In the genomic region with DNA sequence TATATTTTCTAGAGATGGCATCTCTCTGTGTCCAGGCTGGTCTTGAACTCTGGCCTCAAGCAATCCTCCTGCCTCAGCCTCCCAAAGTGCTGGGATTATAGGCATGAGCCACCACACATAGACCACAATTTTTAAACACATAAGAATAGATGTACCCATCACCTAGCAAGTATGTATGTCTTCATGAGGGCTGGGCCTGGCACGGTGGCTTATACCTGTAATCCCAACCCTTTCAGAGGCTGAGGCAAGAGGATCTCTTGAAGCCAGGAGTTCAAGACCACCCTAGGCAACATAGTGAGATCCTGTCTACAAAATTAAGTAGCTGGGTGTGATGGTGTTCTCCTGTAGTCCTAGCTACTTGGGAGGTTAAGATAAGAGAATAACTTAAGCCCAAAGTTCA, we compare ENCODE assay signal across 15 cellular contexts. TPM values are rescaled to one million over a fixed set of nuclear protein-coding genes. Genes with fewer than 3 reads are reported as not detected.
DNase-seq lines count a peak whose midpoint lies in the region; ATAC-seq and TF ChIP-seq lines count a peak whose summit lies in the region.
"Had no signal": no experiment of that assay in that cellular context is flagged by ENCODE, and none has a peak within 500 bp of the region (broad histone marks: within the 10 kb centered on the region; RNA-seq: fewer than 3 reads in every experiment).

No MANE protein-coding gene starts in this region.

- no peak for DNase-seq in activated naive CD8-positive, alpha-beta T cell treated with anti-CD3 and anti-CD28 coated beads, Interleukin-2, amount 50 U/mL, for 24 hours
- no peak for DNase-seq in mesenchymal stem cell
- DNase-seq in cerebellar cortex (ENCODE audit: low spot score) = no peak
- no peak for DNase-seq in NCI-H526 (lab: John Stamatoyannopoulos, UW)
- DNase-seq in occipital lobe (lab: John Stamatoyannopoulos, UW) = no peak
- DNase-seq: ACHN; BE2C; C1 segment of cervical spinal cord; CD4-positive, CD25-positive, alpha-beta regulatory T cell; CD8-positive, alpha-beta memory T cell; COR-L47; GDM1; H9 had no signal

- no peak overlapping the region for H3K14ac ChIP-seq in mesenchymal stem cell (ENCODE audit: low read length in 2 of 2)

- no peak overlapping the region for H2BK15ac ChIP-seq in mesenchymal stem cell (ENCODE audit: low read depth, poor library complexity, severe bottlenecking)

- H2AFZ ChIP-seq in mesenchymal stem cell (ENCODE audit: low read depth, low read length) = no peak overlapping the region

- no peak overlapping the region for H3K23ac ChIP-seq in mesenchymal stem cell (ENCODE audit: low read length in 2 of 2)

- no peak overlapping the region for H3K4ac ChIP-seq in mesenchymal stem cell (ENCODE audit: low read depth in 1 of 2, low read length in 2 of 2)

- H2AK5ac ChIP-seq in mesenchymal stem cell (ENCODE audit: low read length, severe bottlenecking) = no peak overlapping the region

- peaks cover 3% of the 10 kb centered on the region for H3K4me1 ChIP-seq in mesenchymal stem cell (ENCODE audit: control insufficient read depth, insufficient read depth, low read depth, low read length)
- H3K4me1 ChIP-seq: BE2C had no signal

- no peak overlapping the region for H3K4me2 ChIP-seq in mesenchymal stem cell (ENCODE audit: low read length, poor library complexity, severe bottlenecking)

- no peak overlapping the region for H2BK120ac ChIP-seq in mesenchymal stem cell (ENCODE audit: low read depth, low read length)

- peaks cover 28 to 46% of the 10 kb centered on the region in 2 experiments for H3K36me3 ChIP-seq in mesenchymal stem cell (ENCODE audit: control insufficient read depth in 1 of 2, insufficient read depth in 2 of 2, low read depth in 1 of 2, low read length in 2 of 2)

- H3K4me3 ChIP-seq in mesenchymal stem cell (ENCODE audit: insufficient read depth in 1 of 2, low read depth in 1 of 2, low read length in 2 of 2) = no peak overlapping the region

- H2BK5ac ChIP-seq in mesenchymal stem cell (ENCODE audit: low read depth, low read length, poor library complexity, severe bottlenecking) = no peak overlapping the region

- H3K27me3 Mint-ChIP-seq in activated naive CD8-positive, alpha-beta T cell = no peaks in the 10 kb centered on the region
- H3K27me3 Mint-ChIP-seq in activated naive CD8-positive, alpha-beta T cell treated with anti-CD3 and anti-CD28 coated beads, Interleukin-2, amount 50 U/mL, for 24 hours = no peaks in the 10 kb centered on the region
- H3K27me3 Mint-ChIP-seq: CD4-positive, CD25-positive, alpha-beta regulatory T cell; CD8-positive, alpha-beta memory T cell had no signal

- no peak for ATAC-seq in activated naive CD8-positive, alpha-beta T cell treated with anti-CD3 and anti-CD28 coated beads, Interleukin-2, amount 50 U/mL, for 24 hours

- WGBS in mesenchymal stem cell = 100% methylated on average over 1 of the region's 1 CpG

- H3K27me3 ChIP-seq in mesenchymal stem cell (ENCODE audit: control insufficient read depth in 1 of 2, insufficient read depth in 1 of 2, low read length in 2 of 2) = no peaks in the 10 kb centered on the region
- H3K27me3 ChIP-seq: BE2C had no signal

- H2BK12ac ChIP-seq in mesenchymal stem cell (ENCODE audit: low read length in 2 of 2) = no peak overlapping the region

- no peaks in the 10 kb centered on the region for H3K9me3 ChIP-seq in mesenchymal stem cell (ENCODE audit: control insufficient read depth, low read length)
- H3K9me3 ChIP-seq: BE2C had no signal

- H4K91ac ChIP-seq in mesenchymal stem cell (ENCODE audit: low read length) = peak overlapping the region; percentile 27

- no peak overlapping the region for H4K8ac ChIP-seq in mesenchymal stem cell (ENCODE audit: low read length)

- H3K27ac ChIP-seq in mesenchymal stem cell (ENCODE audit: low read length, poor library complexity, severe bottlenecking) = no peak overlapping the region

- no peaks in the 10 kb centered on the region for H3K4me1 Mint-ChIP-seq in activated naive CD8-positive, alpha-beta T cell (ENCODE audit: low read depth)
- no peaks in the 10 kb centered on the region for H3K4me1 Mint-ChIP-seq in activated naive CD8-positive, alpha-beta T cell treated with anti-CD3 and anti-CD28 coated beads, Interleukin-2, amount 50 U/mL, for 24 hours
- H3K4me1 Mint-ChIP-seq: CD8-positive, alpha-beta memory T cell had no signal

- peak overlapping the region; percentile 3 for H3K27ac Mint-ChIP-seq in activated naive CD8-positive, alpha-beta T cell
- no peak overlapping the region for H3K27ac Mint-ChIP-seq in activated naive CD8-positive, alpha-beta T cell treated with anti-CD3 and anti-CD28 coated beads, Interleukin-2, amount 50 U/mL, for 24 hours
- H3K27ac Mint-ChIP-seq: CD4-positive, CD25-positive, alpha-beta regulatory T cell; H9 had no signal

- peaks cover 9% of the 10 kb centered on the region for H3K36me3 Mint-ChIP-seq in activated naive CD8-positive, alpha-beta T cell
- H3K36me3 Mint-ChIP-seq in activated naive CD8-positive, alpha-beta T cell treated with anti-CD3 and anti-CD28 coated beads, Interleukin-2, amount 50 U/mL, for 24 hours (ENCODE audit: low read depth) = peaks cover 32% of the 10 kb centered on the region

- no peak overlapping the region for H3K4me3 Mint-ChIP-seq in activated naive CD8-positive, alpha-beta T cell
- no peak overlapping the region for H3K4me3 Mint-ChIP-seq in activated naive CD8-positive, alpha-beta T cell treated with anti-CD3 and anti-CD28 coated beads, Interleukin-2, amount 50 U/mL, for 24 hours
- H3K4me3 Mint-ChIP-seq: CD4-positive, CD25-positive, alpha-beta regulatory T cell; CD8-positive, alpha-beta memory T cell; H9 had no signal

- H3K9ac ChIP-seq in mesenchymal stem cell (ENCODE audit: low read length) = no peak overlapping the region

- H3K18ac ChIP-seq in mesenchymal stem cell (ENCODE audit: low read depth in 1 of 2, low read length in 2 of 2) = no peak overlapping the region

- peaks cover 6% of the 10 kb centered on the region for H3K79me1 ChIP-seq in mesenchymal stem cell (replicated peaks; ENCODE audit: low read length, poor library complexity, severe bottlenecking)

- no peaks in the 10 kb centered on the region for H3K9me3 Mint-ChIP-seq in activated naive CD8-positive, alpha-beta T cell (ENCODE audit: low read depth)
- H3K9me3 Mint-ChIP-seq in activated naive CD8-positive, alpha-beta T cell treated with anti-CD3 and anti-CD28 coated beads, Interleukin-2, amount 50 U/mL, for 24 hours = no peaks in the 10 kb centered on the region
- H3K9me3 Mint-ChIP-seq: CD4-positive, CD25-positive, alpha-beta regulatory T cell; CD8-positive, alpha-beta memory T cell; H9 had no signal

TF ChIP-seq in PFSK-1, 5 proteins besides CTCF, POLR2A, EP300 and RAD21:
- TF ChIP-seq, protein P1, sequence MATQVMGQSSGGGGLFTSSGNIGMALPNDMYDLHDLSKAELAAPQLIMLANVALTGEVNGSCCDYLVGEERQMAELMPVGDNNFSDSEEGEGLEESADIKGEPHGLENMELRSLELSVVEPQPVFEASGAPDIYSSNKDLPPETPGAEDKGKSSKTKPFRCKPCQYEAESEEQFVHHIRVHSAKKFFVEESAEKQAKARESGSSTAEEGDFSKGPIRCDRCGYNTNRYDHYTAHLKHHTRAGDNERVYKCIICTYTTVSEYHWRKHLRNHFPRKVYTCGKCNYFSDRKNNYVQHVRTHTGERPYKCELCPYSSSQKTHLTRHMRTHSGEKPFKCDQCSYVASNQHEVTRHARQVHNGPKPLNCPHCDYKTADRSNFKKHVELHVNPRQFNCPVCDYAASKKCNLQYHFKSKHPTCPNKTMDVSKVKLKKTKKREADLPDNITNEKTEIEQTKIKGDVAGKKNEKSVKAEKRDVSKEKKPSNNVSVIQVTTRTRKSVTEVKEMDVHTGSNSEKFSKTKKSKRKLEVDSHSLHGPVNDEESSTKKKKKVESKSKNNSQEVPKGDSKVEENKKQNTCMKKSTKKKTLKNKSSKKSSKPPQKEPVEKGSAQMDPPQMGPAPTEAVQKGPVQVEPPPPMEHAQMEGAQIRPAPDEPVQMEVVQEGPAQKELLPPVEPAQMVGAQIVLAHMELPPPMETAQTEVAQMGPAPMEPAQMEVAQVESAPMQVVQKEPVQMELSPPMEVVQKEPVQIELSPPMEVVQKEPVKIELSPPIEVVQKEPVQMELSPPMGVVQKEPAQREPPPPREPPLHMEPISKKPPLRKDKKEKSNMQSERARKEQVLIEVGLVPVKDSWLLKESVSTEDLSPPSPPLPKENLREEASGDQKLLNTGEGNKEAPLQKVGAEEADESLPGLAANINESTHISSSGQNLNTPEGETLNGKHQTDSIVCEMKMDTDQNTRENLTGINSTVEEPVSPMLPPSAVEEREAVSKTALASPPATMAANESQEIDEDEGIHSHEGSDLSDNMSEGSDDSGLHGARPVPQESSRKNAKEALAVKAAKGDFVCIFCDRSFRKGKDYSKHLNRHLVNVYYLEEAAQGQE (IDR thresholded peaks at IDR 0.05; ENCODE audit: insufficient read depth in 1 of 2, low read depth in 2 of 2, low read length in 2 of 2) = no peak
- TF ChIP-seq POLR2AphosphoS5 (IDR thresholded peaks at IDR 0.05; ENCODE audit: low read depth, low read length) = peak; percentile 40; the same call in 1 of the 2 replicates

RNA-seq across cellular contexts. Expression of gene UQCRH, which starts 13.8 kb away (rescaled TPM):
- 258 TPM for polyA plus RNA-seq in PFSK-1 (2012; ENCODE audit: insufficient read length, low read depth)
- polyA plus RNA-seq in mesenchymal stem cell (2013, experiment 1 of 2) = 399 TPM
- 420 TPM for polyA plus RNA-seq in mesenchymal stem cell (2013, experiment 2 of 2)
- total RNA-seq in occipital lobe = 219 TPM

RNA-seq across cellular contexts. Expression of gene LRRC41, which starts 13.9 kb away (rescaled TPM):
- polyA plus RNA-seq in PFSK-1 (2012; ENCODE audit: insufficient read length, low read depth) = 61.7 TPM
- polyA plus RNA-seq in mesenchymal stem cell (2013, experiment 1 of 2) = 55.2 TPM
- 53.6 TPM for polyA plus RNA-seq in mesenchymal stem cell (2013, experiment 2 of 2)
- total RNA-seq in occipital lobe = 50.8 TPM

RNA-seq across cellular contexts. Expression of gene NSUN4, which starts 23.3 kb away (rescaled TPM):
- polyA plus RNA-seq in PFSK-1 (2012; ENCODE audit: insufficient read length, low read depth) = 23.7 TPM
- polyA plus RNA-seq in mesenchymal stem cell (2013, experiment 1 of 2) = 12.0 TPM
- polyA plus RNA-seq in mesenchymal stem cell (2013, experiment 2 of 2) = 13.8 TPM
- 7.2 TPM for total RNA-seq in occipital lobe
